In the genomic region with DNA sequence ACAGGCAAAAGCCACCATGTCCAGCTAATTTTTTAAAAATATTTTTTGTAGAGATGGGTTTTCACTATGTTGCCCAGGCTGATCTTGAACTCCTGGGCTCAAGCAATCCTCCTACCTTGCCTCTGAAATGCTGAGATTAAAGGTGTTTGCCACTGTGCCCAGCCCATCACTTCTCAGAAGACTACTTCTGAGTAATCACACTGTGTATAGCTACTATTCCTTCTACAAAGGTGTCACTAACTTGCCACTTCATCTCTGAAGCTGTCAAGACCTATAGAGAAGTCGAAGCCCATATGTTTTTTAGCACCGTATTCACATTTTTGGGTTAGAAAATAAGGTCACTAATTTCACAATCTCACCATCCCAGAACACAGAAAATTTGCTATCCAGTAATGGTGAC, we compare ENCODE assay signal across 16 cellular contexts. TPM values are rescaled to one million over a fixed set of nuclear protein-coding genes. Genes with fewer than 3 reads are reported as not detected.
A peak's percentile ranks its signal among the peaks of the same experiment; 100 is the strongest.
DNase-seq lines count a peak whose midpoint lies in the region; ATAC-seq and TF ChIP-seq lines count a peak whose summit lies in the region.
"Had no signal": no experiment of that assay in that cellular context is flagged by ENCODE, and none has a peak within 500 bp of the region (broad histone marks: within the 10 kb centered on the region; RNA-seq: fewer than 3 reads in every experiment).

No MANE protein-coding gene starts in this region.

- peaks cover 4 to 5% of the 10 kb centered on the region in 2 donors for H3K9me3 Mint-ChIP-seq in activated T-cell treated with anti-CD3 and anti-CD28 coated beads, Interleukin-2, amount 50 U/mL, for 72 hours
- H3K9me3 Mint-ChIP-seq in stimulated activated naive CD8-positive, alpha-beta T cell treated with anti-CD3 and anti-CD28 coated beads, Interleukin-15, amount 100 ng/mL, for 72 hours, result peaks cover under 1 to 4% of the 10 kb centered on the region in 2 donors
- H3K9me3 Mint-ChIP-seq in activated naive CD8-positive, alpha-beta T cell treated with anti-CD3 and anti-CD28 coated beads, Interleukin-2, amount 50 U/mL, for 24 hours, result no peaks in the 10 kb centered on the region
- H3K9me3 Mint-ChIP-seq: CD4-positive, CD25-positive, alpha-beta regulatory T cell; CD8-positive, alpha-beta memory T cell had no signal

- 66 to 93% (median 90%) methylated on average over 2 of the region's 2 CpGs for WGBS in heart left ventricle, 4 donors

- H3K36me3 ChIP-seq in heart left ventricle, result no peaks in the 10 kb centered on the region
- H3K36me3 ChIP-seq: BE2C, HAP-1 had no signal

- peaks cover 0 to 2% of the 10 kb centered on the region in 2 donors for H3K36me3 Mint-ChIP-seq in activated T-cell treated with anti-CD3 and anti-CD28 coated beads, Interleukin-2, amount 50 U/mL, for 72 hours (ENCODE audit: insufficient read depth in 2 of 2)
- H3K36me3 Mint-ChIP-seq in activated naive CD8-positive, alpha-beta T cell treated with anti-CD3 and anti-CD28 coated beads, Interleukin-2, amount 50 U/mL, for 24 hours (ENCODE audit: low read depth), result no peaks in the 10 kb centered on the region
- H3K36me3 Mint-ChIP-seq: CD4-positive, CD25-positive, alpha-beta regulatory T cell; CD8-positive, alpha-beta memory T cell had no signal

- H3K27ac Mint-ChIP-seq in activated T-cell treated with anti-CD3 and anti-CD28 coated beads, Interleukin-2, amount 50 U/mL, for 72 hours, result no peak overlapping the region
- H3K27ac Mint-ChIP-seq in stimulated activated naive CD8-positive, alpha-beta T cell treated with anti-CD3 and anti-CD28 coated beads, Interleukin-15, amount 100 ng/mL, for 72 hours, result no peak overlapping the region
- no peak overlapping the region for H3K27ac Mint-ChIP-seq in activated naive CD8-positive, alpha-beta T cell treated with anti-CD3 and anti-CD28 coated beads, Interleukin-2, amount 50 U/mL, for 24 hours
- H3K27ac Mint-ChIP-seq: CD4-positive, CD25-positive, alpha-beta regulatory T cell; CD8-positive, alpha-beta memory T cell had no signal

- intact Hi-C loops in heart left ventricle (cut with DNase I), result no loop called here

- ATAC-seq in activated T-cell treated with anti-CD3 and anti-CD28 coated beads, Interleukin-2, amount 50 U/mL, for 72 hours (replicated peaks in 1 of 2), result peak; percentile 67 to 90
- ATAC-seq in stimulated activated naive CD8-positive, alpha-beta T cell treated with anti-CD3 and anti-CD28 coated beads, Interleukin-15, amount 100 ng/mL, for 72 hours, result peak; percentile 37
- no peak for ATAC-seq in stimulated activated naive CD8-positive, alpha-beta T cell treated with anti-CD3 and anti-CD28 coated beads, Interleukin-15, Interleukin-2, amounts not matched to agents 100 U/mL and 50 U/mL, for 24 hours
- peak; percentile 54 for ATAC-seq in activated naive CD8-positive, alpha-beta T cell treated with anti-CD3 and anti-CD28 coated beads, Interleukin-2, amount 50 U/mL, for 24 hours
- ATAC-seq in left lobe of liver (no peak), heart left ventricle (no peak)
- ATAC-seq: HepG2 had no signal

- TF ChIP-seq POLR2A in heart left ventricle (IDR thresholded peaks at IDR 0.05), result no peak

- no peak overlapping the region for H3K4me3 Mint-ChIP-seq in activated T-cell treated with anti-CD3 and anti-CD28 coated beads, Interleukin-2, amount 50 U/mL, for 72 hours
- H3K4me3 Mint-ChIP-seq in stimulated activated naive CD8-positive, alpha-beta T cell treated with anti-CD3 and anti-CD28 coated beads, Interleukin-15, amount 100 ng/mL, for 72 hours, result no peak overlapping the region
- no peak overlapping the region for H3K4me3 Mint-ChIP-seq in activated naive CD8-positive, alpha-beta T cell treated with anti-CD3 and anti-CD28 coated beads, Interleukin-2, amount 50 U/mL, for 24 hours
- H3K4me3 Mint-ChIP-seq: CD4-positive, CD25-positive, alpha-beta regulatory T cell; CD8-positive, alpha-beta memory T cell had no signal

- no peaks in the 10 kb centered on the region for H3K27me3 Mint-ChIP-seq in activated T-cell treated with anti-CD3 and anti-CD28 coated beads, Interleukin-2, amount 50 U/mL, for 72 hours (ENCODE audit: low read depth)
- H3K27me3 Mint-ChIP-seq in stimulated activated naive CD8-positive, alpha-beta T cell treated with anti-CD3 and anti-CD28 coated beads, Interleukin-15, amount 100 ng/mL, for 72 hours, result no peaks in the 10 kb centered on the region
- peaks cover 2% of the 10 kb centered on the region for H3K27me3 Mint-ChIP-seq in activated naive CD8-positive, alpha-beta T cell treated with anti-CD3 and anti-CD28 coated beads, Interleukin-2, amount 50 U/mL, for 24 hours
- H3K27me3 Mint-ChIP-seq: CD4-positive, CD25-positive, alpha-beta regulatory T cell had no signal

- no peak overlapping the region for H3K4me3 ChIP-seq in heart left ventricle
- H3K4me3 ChIP-seq: GM23248, HAP-1 had no signal

- no peak for DNase-seq in activated T-cell treated with anti-CD3 and anti-CD28 coated beads, Interleukin-2, amount 50 U/mL, for 72 hours
- no peak for DNase-seq in activated T-cell treated with anti-CD3 and anti-CD28 coated beads for 4 hours
- no peak for DNase-seq in stimulated activated naive CD8-positive, alpha-beta T cell treated with anti-CD3 and anti-CD28 coated beads, Interleukin-15, amount 100 ng/mL, for 72 hours
- DNase-seq in stimulated activated naive CD8-positive, alpha-beta T cell treated with anti-CD3 and anti-CD28 coated beads, Interleukin-15, Interleukin-2, amounts not matched to agents 100 U/mL and 50 U/mL, for 24 hours, result no peak
- DNase-seq in activated naive CD8-positive, alpha-beta T cell treated with anti-CD3 and anti-CD28 coated beads, Interleukin-2, amount 50 U/mL, for 24 hours, result no peak
- no peak for DNase-seq in left lobe of liver (ENCODE audit: low spot score)
- no peak for DNase-seq in heart left ventricle
- DNase-seq: ACHN; BE2C; C1 segment of cervical spinal cord; CD8-positive, alpha-beta memory T cell; COR-L47; GM23248 had no signal

- no peak overlapping the region for H3K27ac ChIP-seq in heart left ventricle
- H3K27ac ChIP-seq: GM23248 had no signal

- H3K9me3 ChIP-seq in heart left ventricle, result peaks cover 0 to 6% (median 0%) of the 10 kb centered on the region in 12 donors
- H3K9me3 ChIP-seq: BE2C, HAP-1 had no signal

- no peaks in the 10 kb centered on the region for H3K4me1 ChIP-seq in heart left ventricle
- H3K4me1 ChIP-seq: HAP-1 had no signal

- H3K27me3 ChIP-seq in heart left ventricle, result no peaks in the 10 kb centered on the region
- H3K27me3 ChIP-seq: BE2C had no signal

- peaks cover 19% of the 10 kb centered on the region for H3K4me1 Mint-ChIP-seq in activated T-cell treated with anti-CD3 and anti-CD28 coated beads, Interleukin-2, amount 50 U/mL, for 72 hours (ENCODE audit: low read depth)
- H3K4me1 Mint-ChIP-seq in stimulated activated naive CD8-positive, alpha-beta T cell treated with anti-CD3 and anti-CD28 coated beads, Interleukin-15, amount 100 ng/mL, for 72 hours, result peaks cover 20% of the 10 kb centered on the region
- peaks cover 10% of the 10 kb centered on the region for H3K4me1 Mint-ChIP-seq in activated naive CD8-positive, alpha-beta T cell treated with anti-CD3 and anti-CD28 coated beads, Interleukin-2, amount 50 U/mL, for 24 hours

- TF ChIP-seq CTCF in heart left ventricle (IDR thresholded peaks at IDR 0.05), result no peak

RNA-seq across cellular contexts. Expression of gene FNDC3A, which starts 36.0 kb away (rescaled TPM):
- 10 to 100 TPM; 26.7 to 33.1 TPM for total RNA-seq in activated T-cell treated with anti-CD3 and anti-CD28 coated beads, Interleukin-2, amount 50 U/mL, for 72 hours
- total RNA-seq in left lobe of liver (47.1 TPM), heart left ventricle (10 to 100 TPM; 16.9 to 38.3 (median 22.7) TPM)
- 10 to 100 TPM; 10.1 to 21.9 TPM for polyA plus RNA-seq in heart left ventricle

Comparison
In these comparisons a context has a peak if more than half of its experiments do, and no peak if none do; other contexts are left out.
1. ATAC-seq: peak in activated T-cell treated with anti-CD3 and anti-CD28 coated beads, Interleukin-2, amount 50 U/mL, for 72 hours (2 of 2), stimulated activated naive CD8-positive, alpha-beta T cell treated with anti-CD3 and anti-CD28 coated beads, Interleukin-15, amount 100 ng/mL, for 72 hours (single experiment) and activated naive CD8-positive, alpha-beta T cell treated with anti-CD3 and anti-CD28 coated beads, Interleukin-2, amount 50 U/mL, for 24 hours (single experiment); none in stimulated activated naive CD8-positive, alpha-beta T cell treated with anti-CD3 and anti-CD28 coated beads, Interleukin-15, Interleukin-2, amounts not matched to agents 100 U/mL and 50 U/mL, for 24 hours (single experiment), left lobe of liver (single experiment) and heart left ventricle (0 of 4).